28 cellular contexts compared by ENCODE assay signal in the genomic region with DNA sequence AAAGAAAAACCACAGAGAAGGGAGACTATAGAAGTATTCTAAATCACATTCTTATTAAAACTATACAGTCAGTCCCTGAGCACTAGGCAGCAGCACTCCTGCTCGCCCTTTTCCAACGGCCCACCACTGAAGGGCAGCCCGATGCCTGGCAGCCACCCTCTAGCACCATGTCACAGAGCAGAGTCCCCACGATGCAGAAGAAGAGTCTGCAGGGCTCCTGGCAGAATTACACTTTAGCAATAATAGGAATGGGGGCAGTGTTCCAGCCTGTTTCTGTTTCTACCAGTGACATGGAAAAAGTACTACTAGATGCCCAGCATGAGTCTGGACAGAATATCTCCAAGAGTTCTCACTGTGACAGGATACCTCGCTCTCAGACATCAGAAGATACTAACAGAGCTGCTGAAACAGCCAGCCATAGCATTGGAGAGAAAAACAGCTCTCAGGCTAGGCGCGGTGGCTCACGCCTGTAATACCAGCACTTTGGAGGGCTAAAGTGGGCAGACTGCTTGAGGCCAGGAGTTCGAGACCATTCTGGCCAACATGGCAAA.
"Had no signal": no experiment of that assay in that cellular context is flagged by ENCODE, and none has a peak within 500 bp of the region (broad histone marks: within the 10 kb centered on the region; RNA-seq: fewer than 3 reads in every experiment).

No MANE protein-coding gene starts in this region.

- H3K27me3 Mint-ChIP-seq: activated CD8-positive, alpha-beta T cell treated with anti-CD3 and anti-CD28 coated beads for 36 hours; activated naive CD4-positive, alpha-beta T cell treated with anti-CD3 and anti-CD28 coated beads, Interleukin-2, amount 50 U/mL, for 24 hours had no signal

- ATAC-seq: activated CD4-positive, CD25-positive, alpha-beta regulatory T cell treated with anti-CD3 and anti-CD28 coated beads, Interleukin-2, amount 50 U/mL, for 24 hours; activated CD8-positive, alpha-beta T cell treated with anti-CD3 and anti-CD28 coated beads for 36 hours; activated T-cell treated with anti-CD3 and anti-CD28 coated beads, Interleukin-2, amount 50 U/mL, for 72 hours; SK-N-SH treated with all-trans-retinoic acid at 6 μM for 48 hours had no signal

- H3K27me3 ChIP-seq: breast epithelium, Peyer's patch, SJSA1 had no signal

- H3K4me3 Mint-ChIP-seq: activated CD8-positive, alpha-beta T cell treated with anti-CD3 and anti-CD28 coated beads for 36 hours; activated naive CD4-positive, alpha-beta T cell treated with anti-CD3 and anti-CD28 coated beads, Interleukin-2, amount 50 U/mL, for 24 hours; activated T-cell treated with anti-CD3 and anti-CD28 coated beads, Interleukin-2, amount 50 U/mL, for 72 hours; T-helper 2 cell treated with Interferon-gamma antibody and Interleukin-4, amounts not matched to agents 5 μg/mL and 100 μg/mL, for 36 hours had no signal

- H3K9me3 Mint-ChIP-seq: activated CD8-positive, alpha-beta T cell treated with anti-CD3 and anti-CD28 coated beads for 36 hours; activated naive CD4-positive, alpha-beta T cell treated with anti-CD3 and anti-CD28 coated beads, Interleukin-2, amount 50 U/mL, for 24 hours; activated T-cell treated with anti-CD3 and anti-CD28 coated beads, Interleukin-2, amount 50 U/mL, for 72 hours; activated T-helper 2 cell treated with anti-CD3 and anti-CD28 coated beads, Interferon-gamma antibody, Interleukin-2, Interleukin-4, amounts not matched to agents 10 μg/mL and 5 μg/mL and 100 μg/mL, durations not matched to agents 14 hours and 24 hours and 36 hours; T-helper 2 cell treated with Interferon-gamma antibody and Interleukin-4, amounts not matched to agents 5 μg/mL and 100 μg/mL, for 36 hours had no signal

- DNase-seq: activated CD4-positive, alpha-beta T cell treated with anti-CD3 and anti-CD28 coated beads for 4 hours; activated CD8-positive, alpha-beta memory T cell treated with anti-CD3 and anti-CD28 coated beads, Interleukin-2, amount 50 U/mL, for 4 hours; activated CD8-positive, alpha-beta T cell treated with anti-CD3 and anti-CD28 coated beads for 36 hours; activated gamma-delta T cell treated with Interleukin-2 at 50 U/mL for 16 hours; activated T-cell treated with anti-CD3 and anti-CD28 coated beads, Interleukin-2, amount 50 U/mL, for 72 hours; aorta; Karpas-422; MM.1S; NCI-H1105 treated with DMSO at 0.1 percent for 48 hours; NCI-H1436 treated with DMSO at 0.1 percent for 48 hours; NCI-H187; NCI-H2081 treated with DMSO at 0.1 percent for 48 hours; NCI-H2227 treated with DMSO at 0.1 percent for 48 hours; NCI-H510A; NCI-H69; NK-92 treated with Interleukin-12 subunit alpha and Interleukin-12 subunit beta, amount 100 ng/mL, for 24 hours; OCI-M1; Peyer's patch; SHP77; SW 1271 had no signal

- H3K4me3 ChIP-seq: breast epithelium, Peyer's patch, SJSA1 had no signal

- H3K27ac ChIP-seq: breast epithelium, Peyer's patch, RWPE1, SJSA1 had no signal

- H3K36me3 ChIP-seq: breast epithelium had no signal

- H3K27ac Mint-ChIP-seq: activated CD8-positive, alpha-beta T cell treated with anti-CD3 and anti-CD28 coated beads for 36 hours; activated T-cell treated with anti-CD3 and anti-CD28 coated beads, Interleukin-2, amount 50 U/mL, for 72 hours; activated T-helper 2 cell treated with anti-CD3 and anti-CD28 coated beads, Interferon-gamma antibody, Interleukin-2, Interleukin-4, amounts not matched to agents 10 μg/mL and 5 μg/mL and 100 μg/mL, durations not matched to agents 14 hours and 24 hours and 36 hours; T-helper 2 cell treated with Interferon-gamma antibody and Interleukin-4, amounts not matched to agents 5 μg/mL and 100 μg/mL, for 36 hours had no signal

- H3K4me1 ChIP-seq: breast epithelium, Peyer's patch, SJSA1 had no signal

- H3K9me3 ChIP-seq: breast epithelium, Peyer's patch, SJSA1 had no signal
